Comparison of ENCODE assay signal across 25 cellular contexts in genomic region chr1:167022384-167022783, GRCh38. TPM values are rescaled to one million over a fixed set of nuclear protein-coding genes. Genes with fewer than 3 reads are reported as not detected.
DNase-seq lines count a peak whose midpoint lies in the region; ATAC-seq and TF ChIP-seq lines count a peak whose summit lies in the region.
"Had no signal": no experiment of that assay in that cellular context is flagged by ENCODE, and none has a peak within 500 bp of the region (broad histone marks: within the 10 kb centered on the region; RNA-seq: fewer than 3 reads in every experiment).

No MANE protein-coding gene starts in this region.

- POLR2A ChIA-PET in MCF 10A (lab: Yijun Ruan, JAX), result no interaction called here

- CTCF ChIA-PET in MCF 10A (lab: Yijun Ruan, JAX), result interaction anchor here (0.7 to 1.6 kb wide), 5 partner anchors 9 to 112 kb away, joined by 3 to 6 read pairs (median 5); no protein-coding TSS in a partner anchor

- no peaks in the 10 kb centered on the region for H3K9me3 Mint-ChIP-seq in activated T-cell treated with anti-CD3 and anti-CD28 coated beads, Interleukin-2, amount 50 U/mL, for 72 hours
- H3K9me3 Mint-ChIP-seq in activated T-cell treated with anti-CD3 and anti-CD28 coated beads, Interleukin-2, amount 50 U/mL, for 24 hours, result no peaks in the 10 kb centered on the region
- peaks cover 7% of the 10 kb centered on the region for H3K9me3 Mint-ChIP-seq in MCF 10A (ENCODE audit: unreplicated experiment)
- H3K9me3 Mint-ChIP-seq: activated naive CD4-positive, alpha-beta T cell treated with anti-CD3 and anti-CD28 coated beads, Interleukin-2, amount 50 U/mL, for 24 hours; stimulated activated naive CD8-positive, alpha-beta T cell treated with anti-CD3 and anti-CD28 coated beads, Interleukin-15, Interleukin-2, amounts not matched to agents 100 ng/mL and 50 ng/mL, for 24 hours; T-helper 1 cell treated with Interleukin-12 subunit alpha and Interleukin-12 subunit beta and Interleukin-4 antibody, amounts not matched to agents 30 μg/mL and 1 μg/mL, for 36 hours had no signal

- no peak for DNase-seq in activated T-cell treated with anti-CD3 and anti-CD28 coated beads, Interleukin-2, amount 50 U/mL, for 72 hours
- DNase-seq in activated T-cell treated with anti-CD3 and anti-CD28 coated beads, Interleukin-2, amount 50 U/mL, for 24 hours, result no peak
- DNase-seq in MCF 10A (ENCODE audit: unreplicated experiment) (no peak), NCI-H345 treated with DMSO at 0.1 percent for 48 hours (lab: John Stamatoyannopoulos, UW; ENCODE audit: unreplicated experiment) (no peak), DMS53 (lab: John Stamatoyannopoulos, UW) (no peak), NCI-H146 treated with DMSO at 0.1 percent for 48 hours (lab: John Stamatoyannopoulos, UW; ENCODE audit: unreplicated experiment) (no peak)
- DNase-seq: activated CD4-positive, alpha-beta T cell treated with anti-CD3 and anti-CD28 coated beads for 4 hours; activated CD8-positive, alpha-beta memory T cell treated with anti-CD3 and anti-CD28 coated beads, Interleukin-2, amount 10 ng/mL, durations not matched to agents 7 days and 5 days; anterior cingulate cortex; CD8-positive, alpha-beta memory T cell; GF-D8; GOT3; naive thymus-derived CD4-positive, alpha-beta T cell; NCI-H187; NCI-H526 treated with DMSO at 0.1 percent for 48 hours; retina; stimulated activated CD4-positive, alpha-beta T cell treated with anti-CD3 and anti-CD28 coated beads, Interleukin-2, amount 100 ng/mL, for 48 hours; tibial artery had no signal

- peak; percentile 53 to 61 for ATAC-seq in activated T-cell treated with anti-CD3 and anti-CD28 coated beads, Interleukin-2, amount 50 U/mL, for 72 hours (replicated peaks in 1 of 2)
- ATAC-seq in GM21737 (IDR thresholded peaks at IDR 0.05; ENCODE audit: unreplicated experiment) (peak; percentile 82), HG03108 (IDR thresholded peaks at IDR 0.05; ENCODE audit: unreplicated experiment) (peak; percentile 76)
- ATAC-seq: activated CD8-positive, alpha-beta memory T cell treated with anti-CD3 and anti-CD28 coated beads, Interleukin-2, amount 10 ng/mL, durations not matched to agents 7 days and 5 days; naive thymus-derived CD4-positive, alpha-beta T cell had no signal

- no TSS peak for BruUV-seq in MCF 10A (replicated peaks; lab: Mats Ljungman, UMichigan)

- TF ChIP-seq CTCF in MCF 10A (IDR thresholded peaks at IDR 0.05; ENCODE audit: unreplicated experiment), result no peak

- no peaks in the 10 kb centered on the region for H3K36me3 Mint-ChIP-seq in activated T-cell treated with anti-CD3 and anti-CD28 coated beads, Interleukin-2, amount 50 U/mL, for 72 hours (ENCODE audit: insufficient read depth in 2 of 2)
- no peaks in the 10 kb centered on the region for H3K36me3 Mint-ChIP-seq in activated T-cell treated with anti-CD3 and anti-CD28 coated beads, Interleukin-2, amount 50 U/mL, for 24 hours (ENCODE audit: low read depth)
- H3K36me3 Mint-ChIP-seq in MCF 10A (ENCODE audit: insufficient read depth, unreplicated experiment), result no peaks in the 10 kb centered on the region
- H3K36me3 Mint-ChIP-seq: activated CD8-positive, alpha-beta memory T cell treated with anti-CD3 and anti-CD28 coated beads, Interleukin-2, amount 10 ng/mL, durations not matched to agents 7 days and 5 days; CD8-positive, alpha-beta memory T cell had no signal

- H3K27ac Mint-ChIP-seq in activated T-cell treated with anti-CD3 and anti-CD28 coated beads, Interleukin-2, amount 50 U/mL, for 72 hours, result no peak overlapping the region
- H3K27ac Mint-ChIP-seq in activated T-cell treated with anti-CD3 and anti-CD28 coated beads, Interleukin-2, amount 50 U/mL, for 24 hours, result no peak overlapping the region
- no peak overlapping the region for H3K27ac Mint-ChIP-seq in MCF 10A (ENCODE audit: low read depth, unreplicated experiment)
- H3K27ac Mint-ChIP-seq: activated CD8-positive, alpha-beta memory T cell treated with anti-CD3 and anti-CD28 coated beads, Interleukin-2, amount 10 ng/mL, durations not matched to agents 7 days and 5 days; activated naive CD4-positive, alpha-beta T cell treated with anti-CD3 and anti-CD28 coated beads, Interleukin-2, amount 50 U/mL, for 24 hours; CD8-positive, alpha-beta memory T cell; naive thymus-derived CD4-positive, alpha-beta T cell; stimulated activated naive CD8-positive, alpha-beta T cell treated with anti-CD3 and anti-CD28 coated beads, Interleukin-15, Interleukin-2, amounts not matched to agents 100 ng/mL and 50 ng/mL, for 24 hours; T-helper 1 cell treated with Interleukin-12 subunit alpha and Interleukin-12 subunit beta and Interleukin-4 antibody, amounts not matched to agents 30 μg/mL and 1 μg/mL, for 36 hours had no signal

- H3K27me3 Mint-ChIP-seq in activated T-cell treated with anti-CD3 and anti-CD28 coated beads, Interleukin-2, amount 50 U/mL, for 72 hours (ENCODE audit: low read depth), result peaks cover 11% of the 10 kb centered on the region
- peaks cover 28% of the 10 kb centered on the region for H3K27me3 Mint-ChIP-seq in activated T-cell treated with anti-CD3 and anti-CD28 coated beads, Interleukin-2, amount 50 U/mL, for 24 hours
- peaks cover 23% of the 10 kb centered on the region for H3K27me3 Mint-ChIP-seq in MCF 10A (ENCODE audit: insufficient read depth, unreplicated experiment)

- intact Hi-C loops in MCF 10A (cut with micrococcal nuclease), result no loop called here

- H3K4me3 Mint-ChIP-seq in activated T-cell treated with anti-CD3 and anti-CD28 coated beads, Interleukin-2, amount 50 U/mL, for 72 hours, result no peak overlapping the region
- no peak overlapping the region for H3K4me3 Mint-ChIP-seq in activated T-cell treated with anti-CD3 and anti-CD28 coated beads, Interleukin-2, amount 50 U/mL, for 24 hours
- no peak overlapping the region for H3K4me3 Mint-ChIP-seq in MCF 10A (ENCODE audit: unreplicated experiment)
- H3K4me3 Mint-ChIP-seq: activated CD8-positive, alpha-beta memory T cell treated with anti-CD3 and anti-CD28 coated beads, Interleukin-2, amount 10 ng/mL, durations not matched to agents 7 days and 5 days; activated naive CD4-positive, alpha-beta T cell treated with anti-CD3 and anti-CD28 coated beads, Interleukin-2, amount 50 U/mL, for 24 hours; CD8-positive, alpha-beta memory T cell; naive thymus-derived CD4-positive, alpha-beta T cell; stimulated activated naive CD8-positive, alpha-beta T cell treated with anti-CD3 and anti-CD28 coated beads, Interleukin-15, Interleukin-2, amounts not matched to agents 100 ng/mL and 50 ng/mL, for 24 hours; T-helper 1 cell treated with Interleukin-12 subunit alpha and Interleukin-12 subunit beta and Interleukin-4 antibody, amounts not matched to agents 30 μg/mL and 1 μg/mL, for 36 hours had no signal

- no peaks in the 10 kb centered on the region for H3K4me1 Mint-ChIP-seq in activated T-cell treated with anti-CD3 and anti-CD28 coated beads, Interleukin-2, amount 50 U/mL, for 72 hours (ENCODE audit: low read depth)
- no peaks in the 10 kb centered on the region for H3K4me1 Mint-ChIP-seq in activated T-cell treated with anti-CD3 and anti-CD28 coated beads, Interleukin-2, amount 50 U/mL, for 24 hours (ENCODE audit: low read depth)
- no peaks in the 10 kb centered on the region for H3K4me1 Mint-ChIP-seq in MCF 10A (ENCODE audit: insufficient read depth, unreplicated experiment)
- H3K4me1 Mint-ChIP-seq: activated CD8-positive, alpha-beta memory T cell treated with anti-CD3 and anti-CD28 coated beads, Interleukin-2, amount 10 ng/mL, durations not matched to agents 7 days and 5 days; activated naive CD4-positive, alpha-beta T cell treated with anti-CD3 and anti-CD28 coated beads, Interleukin-2, amount 50 U/mL, for 24 hours; CD8-positive, alpha-beta memory T cell; naive thymus-derived CD4-positive, alpha-beta T cell had no signal

RNA-seq across cellular contexts. Expression of gene MAEL, which starts 33.3 kb away (rescaled TPM):
- total RNA-seq in activated T-cell treated with anti-CD3 and anti-CD28 coated beads, Interleukin-2, amount 50 U/mL, for 72 hours, result under 1 TPM in 1 of 2 donors, not detected in 1; 0.60 TPM
- not detected in 2 replicates for total RNA-seq in MCF 10A (2022)
- total RNA-seq: A172; CD8-positive, alpha-beta memory T cell; fibroblast of lung; naive thymus-derived CD4-positive, alpha-beta T cell had no signal

RNA-seq across cellular contexts. Expression of gene ILDR2, which starts 47.0 kb away (rescaled TPM):
- total RNA-seq in activated T-cell treated with anti-CD3 and anti-CD28 coated beads, Interleukin-2, amount 50 U/mL, for 72 hours, result 10 to 100 TPM; 15.8 to 18.5 TPM
- total RNA-seq in MCF 10A (2022), result 0.42 TPM in 2 replicates

Comparison
In these comparisons a context has a peak if more than half of its experiments do, and no peak if none do; other contexts are left out.
1. RNA of gene ILDR2, which starts 47.0 kb away (total RNA-seq): 15.8 to 18.5 TPM in activated T-cell treated with anti-CD3 and anti-CD28 coated beads, Interleukin-2, amount 50 U/mL, for 72 hours; 0.42 TPM in MCF 10A; every median in the first group is over 10 times any median in the second.
2. Peak in every context shown above with its lines, with median percentiles within 50 percentile points of each other: ATAC-seq.